1 cellular context compared by ENCODE assay signal in genomic region chr5:1182633-1183423, GRCh38.
TF ChIP-seq lines count a peak whose summit lies in the region.

No MANE protein-coding gene starts in this region.

TF ChIP-seq in HepG2, 621 proteins besides CTCF, POLR2A, EP300 and RAD21 (continued from another document and continues in another):
- TF ChIP-seq ZNF318 (CRISPR knock-in tag; IDR thresholded peaks at IDR 0.05), result no peak
- no peak for TF ChIP-seq SCMH1 (CRISPR knock-in tag; IDR thresholded peaks at IDR 0.05; ENCODE audit: borderline replicate concordance)
- peak; percentile 42; the same call in 1 of the 2 replicates for TF ChIP-seq ZNF800 (CRISPR knock-in tag; IDR thresholded peaks at IDR 0.05)
- no peak for TF ChIP-seq ZNF260 (CRISPR knock-in tag; IDR thresholded peaks at IDR 0.05; ENCODE audit: borderline replicate concordance, low read depth)
- 0 out of 2 replicates have a peak, but pooled peaks have one; percentile 41 for TF ChIP-seq ZC3H13 (CRISPR knock-in tag; IDR thresholded peaks at IDR 0.05)
- 0 out of 2 replicates have a peak, but pooled peaks have one; percentile 77 for TF ChIP-seq REPIN1 (CRISPR knock-in tag; IDR thresholded peaks at IDR 0.05; ENCODE audit: borderline replicate concordance, low read depth)
- no peak for TF ChIP-seq CERS6 (CRISPR knock-in tag; IDR thresholded peaks at IDR 0.05)
- no peak for TF ChIP-seq ZSCAN9 (CRISPR knock-in tag; IDR thresholded peaks at IDR 0.05; ENCODE audit: borderline replicate concordance)
- TF ChIP-seq ZNF280D (CRISPR knock-in tag; IDR thresholded peaks at IDR 0.05), result peak; percentile 52; the same call in 1 of the 2 replicates
- TF ChIP-seq ELF1 (CRISPR knock-in tag; IDR thresholded peaks at IDR 0.05), result no peak
- no peak for TF ChIP-seq E2F2 (CRISPR knock-in tag; IDR thresholded peaks at IDR 0.05; ENCODE audit: borderline replicate concordance)
- TF ChIP-seq ZNF567 (CRISPR knock-in tag; IDR thresholded peaks at IDR 0.05; ENCODE audit: borderline replicate concordance), result no peak
- peak; percentile 16; the same call in 1 of the 2 replicates for TF ChIP-seq FOXA3 (CRISPR knock-in tag; IDR thresholded peaks at IDR 0.05)
- TF ChIP-seq PRDM15 (CRISPR knock-in tag; IDR thresholded peaks at IDR 0.05), result no peak
- TF ChIP-seq FOXJ3 (CRISPR knock-in tag; IDR thresholded peaks at IDR 0.05; ENCODE audit: borderline replicate concordance), result no peak
- TF ChIP-seq ZBTB38 (CRISPR knock-in tag; IDR thresholded peaks at IDR 0.05), result 0 out of 2 replicates have a peak, but pooled peaks have one; percentile 7
- TF ChIP-seq CENPBD1 (CRISPR knock-in tag; IDR thresholded peaks at IDR 0.05; ENCODE audit: borderline replicate concordance, low read depth), result no peak
- TF ChIP-seq ETV6 (CRISPR knock-in tag; conservative IDR thresholded peaks at IDR 0.05), result no peak
- TF ChIP-seq KDM6A (CRISPR knock-in tag; IDR thresholded peaks at IDR 0.05; ENCODE audit: low read depth), result peak; percentile 85
- no peak for TF ChIP-seq NR1H2 (CRISPR knock-in tag; IDR thresholded peaks at IDR 0.05; ENCODE audit: borderline replicate concordance, low read depth)
- no peak for TF ChIP-seq BHLHE40 (IDR thresholded peaks at IDR 0.05; ENCODE audit: low read length)
- TF ChIP-seq ZFP1 (CRISPR knock-in tag; IDR thresholded peaks at IDR 0.05), result peak; percentile 96
- 0 out of 2 replicates have a peak, but pooled peaks have one; percentile 35 for TF ChIP-seq MLXIP (CRISPR knock-in tag; IDR thresholded peaks at IDR 0.05; ENCODE audit: borderline replicate concordance)
- TF ChIP-seq FOXC1 (CRISPR knock-in tag; IDR thresholded peaks at IDR 0.05; ENCODE audit: borderline replicate concordance), result peak; percentile 50; the same call in 1 of the 2 replicates
- TF ChIP-seq PRDM4 (CRISPR knock-in tag; IDR thresholded peaks at IDR 0.05; ENCODE audit: borderline replicate concordance), result no peak
